ENCODE assay signal across 9 cellular contexts in genomic region chr10:110306452-110306768, GRCh38. TPM values are rescaled to one million over a fixed set of nuclear protein-coding genes. Genes with fewer than 3 reads are reported as not detected.
DNase-seq lines count a peak whose midpoint lies in the region; ATAC-seq and TF ChIP-seq lines count a peak whose summit lies in the region.
"Had no signal": no experiment of that assay in that cellular context is flagged by ENCODE, and none has a peak within 500 bp of the region (broad histone marks: within the 10 kb centered on the region; RNA-seq: fewer than 3 reads in every experiment).

No MANE protein-coding gene starts in this region.

- POLR2A ChIA-PET in PC-3 (lab: Charles Lee; ENCODE audit: unreplicated experiment): no interaction called here

- peaks cover 47% of the 10 kb centered on the region for H3K4me1 Mint-ChIP-seq in activated naive CD4-positive, alpha-beta T cell treated with anti-CD3 and anti-CD28 coated beads for 36 hours (ENCODE audit: low read depth)
- H3K4me1 Mint-ChIP-seq in effector memory CD8-positive, alpha-beta T cell (ENCODE audit: low read depth in 2 of 2): peaks cover 19 to 26% of the 10 kb centered on the region in 2 donors

- no peaks in the 10 kb centered on the region for H3K9me3 ChIP-seq in PC-3 (ENCODE audit: low read length)
- H3K9me3 ChIP-seq in sigmoid colon: no peaks in the 10 kb centered on the region

- peak overlapping the region; percentile 87 for H3K4me2 ChIP-seq in PC-3 (ENCODE audit: low read length)

- H3K27me3 ChIP-seq in PC-3 (ENCODE audit: low read length) (no peaks in the 10 kb centered on the region), sigmoid colon (no peaks in the 10 kb centered on the region)

- 1% methylated on average over 2 of the region's 2 CpGs for WGBS in sigmoid colon, 2 donors

- peak overlapping the region; percentile 99 for H3K9ac ChIP-seq in PC-3 (ENCODE audit: low read length)

- H3K4me3 ChIP-seq in PC-3 (ENCODE audit: low read length) (peak overlapping the region; percentile 31; the same call in 1 of the 2 replicates), sigmoid colon (peak overlapping the region in 1 of 4 donors; percentile 1)

- no peak for ATAC-seq in PC-3
- ATAC-seq in effector memory CD8-positive, alpha-beta T cell (replicated peaks): no peak
- no peak for ATAC-seq in GM21390 (IDR thresholded peaks at IDR 0.05; ENCODE audit: unreplicated experiment)

- intact Hi-C loops in activated naive CD4-positive, alpha-beta T cell treated with anti-CD3 and anti-CD28 coated beads for 36 hours (cut with micrococcal nuclease): loop anchor here (1.0 to 5.0 kb wide), 16 partner anchors 49 to 771 kb away; partner anchors contain the start of genes ADRA2A and SMC3
- intact Hi-C loops in PC-3 (cut with micrococcal nuclease): loop anchor here (1.0 to 5.0 kb wide), 4 partner anchors 241 to 611 kb away; partner anchors contain the start of genes BBIP1, SHOC2 and SMC3
- intact Hi-C loops in sigmoid colon (cut with DNase I): loop anchor here (1.0 kb wide), 2 partner anchors 241 to 261 kb away; partner anchors contain the start of gene SMC3

- no peak for TF ChIP-seq CTCF in PC-3 (conservative IDR thresholded peaks at IDR 0.05; ENCODE audit: low read depth, low read length)
- no peak for TF ChIP-seq CTCF in sigmoid colon (IDR thresholded peaks at IDR 0.05)

- peak overlapping the region; percentile 46 for H3K4me3 Mint-ChIP-seq in activated naive CD4-positive, alpha-beta T cell treated with anti-CD3 and anti-CD28 coated beads for 36 hours
- peak overlapping the region; percentile 87 to 96 for H3K4me3 Mint-ChIP-seq in effector memory CD8-positive, alpha-beta T cell

- H3K36me3 Mint-ChIP-seq in activated naive CD4-positive, alpha-beta T cell treated with anti-CD3 and anti-CD28 coated beads for 36 hours (ENCODE audit: low read depth): peaks cover 22% of the 10 kb centered on the region
- peaks cover 28% of the 10 kb centered on the region for H3K36me3 Mint-ChIP-seq in effector memory CD8-positive, alpha-beta T cell (ENCODE audit: insufficient read depth)
- H3K36me3 Mint-ChIP-seq: naive B cell had no signal

- no peak for TF ChIP-seq POLR2A in sigmoid colon (IDR thresholded peaks at IDR 0.05)

- DNase-seq in activated naive CD4-positive, alpha-beta T cell treated with anti-CD3 and anti-CD28 coated beads for 36 hours: no peak
- DNase-seq in activated naive CD4-positive, alpha-beta T cell (lab: John Stamatoyannopoulos, UW): no peak
- DNase-seq in PC-3 (no peak), sigmoid colon (no peak), COLO829 (ENCODE audit: low spot score) (no peak), substantia nigra (lab: John Stamatoyannopoulos, UW) (no peak)
- DNase-seq in effector memory CD8-positive, alpha-beta T cell: no peak

- no TSS peak for BruUV-seq in PC-3 (replicated peaks; lab: Mats Ljungman, UMichigan)

- H4K20me1 ChIP-seq in PC-3 (ENCODE audit: low read length): peaks cover 26% of the 10 kb centered on the region

- TF ChIP-seq EP300 in sigmoid colon (IDR thresholded peaks at IDR 0.05): no peak

- H3K27ac ChIP-seq in PC-3 (ENCODE audit: low read length): peak overlapping the region; percentile 92
- peak overlapping the region; percentile 94 to 97 (median 96) for H3K27ac ChIP-seq in sigmoid colon
- H3K27ac ChIP-seq in substantia nigra (ENCODE audit: low read depth, low read length, poor library complexity, severe bottlenecking): no peak overlapping the region

- peak overlapping the region; percentile 45; the same call in 1 of the 2 replicates for H2AFZ ChIP-seq in PC-3 (ENCODE audit: low read length)

- H3K36me3 ChIP-seq in PC-3 (ENCODE audit: low read depth, low read length): peaks cover 19% of the 10 kb centered on the region; the same call in 1 of the 2 replicates
- peaks cover 0 to 18% (median 6%) of the 10 kb centered on the region in 4 donors for H3K36me3 ChIP-seq in sigmoid colon

- no peaks in the 10 kb centered on the region for H3K9me3 Mint-ChIP-seq in activated naive CD4-positive, alpha-beta T cell treated with anti-CD3 and anti-CD28 coated beads for 36 hours
- no peaks in the 10 kb centered on the region for H3K9me3 Mint-ChIP-seq in effector memory CD8-positive, alpha-beta T cell
- H3K9me3 Mint-ChIP-seq: naive B cell had no signal

- H3F3A ChIP-seq in PC-3 (ENCODE audit: low read length, unreplicated experiment): no peaks in the 10 kb centered on the region

- H3K27ac Mint-ChIP-seq in activated naive CD4-positive, alpha-beta T cell treated with anti-CD3 and anti-CD28 coated beads for 36 hours: peak overlapping the region; percentile 97
- no peak overlapping the region for H3K27ac Mint-ChIP-seq in effector memory CD8-positive, alpha-beta T cell

- no peaks in the 10 kb centered on the region for H3K9me2 ChIP-seq in PC-3 (replicated peaks; ENCODE audit: low read length)

- peaks cover 46% of the 10 kb centered on the region for H3K4me1 ChIP-seq in PC-3 (ENCODE audit: insufficient read depth, low read length)
- H3K4me1 ChIP-seq in sigmoid colon: peaks cover 0 to 33% (median 29%) of the 10 kb centered on the region in 4 donors

- CTCF ChIA-PET in activated naive CD4-positive, alpha-beta T cell treated with anti-CD3 and anti-CD28 coated beads for 36 hours (lab: Charles Lee): interaction anchor here (0.7 to 7.0 kb wide), 20 partner anchors 10 to 304 kb away, joined by 3 to 73 read pairs (median 5); no protein-coding TSS in a partner anchor
- CTCF ChIA-PET in PC-3 (lab: Charles Lee): interaction anchor here (0.7 to 0.9 kb wide), 2 partner anchors 114 to 242 kb away, joined by 3 to 8 read pairs; no protein-coding TSS in a partner anchor

- no peaks in the 10 kb centered on the region for H3K27me3 Mint-ChIP-seq in activated naive CD4-positive, alpha-beta T cell treated with anti-CD3 and anti-CD28 coated beads for 36 hours (ENCODE audit: low read depth)
- no peaks in the 10 kb centered on the region for H3K27me3 Mint-ChIP-seq in effector memory CD8-positive, alpha-beta T cell
- H3K27me3 Mint-ChIP-seq: naive B cell had no signal

- H3K79me2 ChIP-seq in PC-3 (ENCODE audit: low read length): peaks cover 34% of the 10 kb centered on the region

RNA-seq across cellular contexts. Expression of gene SMNDC1, which starts 1.7 kb away (rescaled TPM):
- 10 to 100 TPM; 42.4 to 46.2 TPM for total RNA-seq in activated naive CD4-positive, alpha-beta T cell treated with anti-CD3 and anti-CD28 coated beads for 36 hours
- total RNA-seq in PC-3 (2014; rRNA removed) (16.3 and 18.4 TPM in 2 replicates), sigmoid colon (10 to 100 TPM; 13.3 to 19.7 (median 14.7) TPM)
- 10 to 100 TPM; 10.2 to 13.2 (median 11.9) TPM for polyA plus RNA-seq in sigmoid colon
